9 cellular contexts compared by ENCODE assay signal in genomic region chr7:100965723-100966541, GRCh38. TPM values are rescaled to one million over a fixed set of nuclear protein-coding genes. Genes with fewer than 3 reads are reported as not detected.
DNase-seq lines count a peak whose midpoint lies in the region; ATAC-seq and TF ChIP-seq lines count a peak whose summit lies in the region.
"Had no signal": no experiment of that assay in that cellular context is flagged by ENCODE, and none has a peak within 500 bp of the region (broad histone marks: within the 10 kb centered on the region; RNA-seq: fewer than 3 reads in every experiment).

No MANE protein-coding gene starts in this region.

- no peak for ATAC-seq in thoracic aorta (ENCODE audit: insufficient number of reproducible peaks, low FRiP score, low read depth)

- peaks cover 56% of the 10 kb centered on the region for H3K27me3 Mint-ChIP-seq in neural progenitor cell (ENCODE audit: insufficient read depth, low read depth)

- peak overlapping the region; percentile 67 for H3K4me3 ChIP-seq in HUES48 (ENCODE audit: low read depth, low read length)
- no peak overlapping the region for H3K4me3 ChIP-seq in fibroblast of pulmonary artery (replicated peaks; ENCODE audit: low read depth, low read length)
- H3K4me3 ChIP-seq in neural progenitor cell: peak overlapping the region; percentile 62
- H3K4me3 ChIP-seq in thoracic aorta: peak overlapping the region; percentile 61

- peak overlapping the region; percentile 58 for H3K27ac Mint-ChIP-seq in neural progenitor cell

- no peaks in the 10 kb centered on the region for H3K36me3 Mint-ChIP-seq in neural progenitor cell

- H3K4me1 Mint-ChIP-seq in neural progenitor cell: peaks cover 25% of the 10 kb centered on the region

- H3K27me3 ChIP-seq in HUES48 (ENCODE audit: control insufficient read depth, insufficient read depth, low read length) (peaks cover 14% of the 10 kb centered on the region), neural progenitor cell (peaks cover 71% of the 10 kb centered on the region), thoracic aorta (replicated peaks; ENCODE audit: insufficient read depth) (peaks cover 22% of the 10 kb centered on the region)

- no peak overlapping the region for H3K9ac ChIP-seq in HUES48 (ENCODE audit: low read depth, low read length)
- no peak overlapping the region for H3K9ac ChIP-seq in neural progenitor cell

- CTCF ChIA-PET in GM10248 (lab: Yijun Ruan, JAX): interaction anchor here (0.6 to 1.1 kb wide), 11 partner anchors 8 to 115 kb away, joined by 3 to 10 read pairs (median 3); no protein-coding TSS in a partner anchor

- peaks cover 24% of the 10 kb centered on the region; the same call in 1 of the 2 replicates for H3K4me1 ChIP-seq in HUES48 (ENCODE audit: control insufficient read depth, insufficient read depth, low read length)
- H3K4me1 ChIP-seq in neural progenitor cell: peaks cover 8% of the 10 kb centered on the region
- peaks cover 13 to 15% of the 10 kb centered on the region in 2 donors for H3K4me1 ChIP-seq in thoracic aorta (ENCODE audit: control insufficient read depth in 1 of 2, low read depth in 2 of 2)

- no peaks in the 10 kb centered on the region for H3K9me3 Mint-ChIP-seq in neural progenitor cell

- H3K9me3 ChIP-seq in HUES48 (ENCODE audit: control insufficient read depth, insufficient read depth, low read length) (no peaks in the 10 kb centered on the region), neural progenitor cell (ENCODE audit: low read depth) (no peaks in the 10 kb centered on the region), thoracic aorta (no peaks in the 10 kb centered on the region)

- POLR2A ChIA-PET in GM10248 (lab: Yijun Ruan, JAX): no interaction called here

- H3K36me3 ChIP-seq in HUES48 (ENCODE audit: control insufficient read depth, insufficient read depth, low read length) (no peaks in the 10 kb centered on the region), neural progenitor cell (no peaks in the 10 kb centered on the region), thoracic aorta (no peaks in the 10 kb centered on the region)

- peak; percentile 97 for DNase-seq in GM10248 (ENCODE audit: extremely low spot score)
- peak; percentile 63 to 87 (median 78) for DNase-seq in activated CD8-positive, alpha-beta memory T cell treated with anti-CD3 and anti-CD28 coated beads for 48 hours (ENCODE audit: low read depth in 2 of 3, low spot score in 2 of 3)
- peak; percentile 52 for DNase-seq in fibroblast of pulmonary artery (ENCODE audit: low read depth)
- DNase-seq in neural progenitor cell (ENCODE audit: low spot score): peak; percentile 99
- DNase-seq in thoracic aorta (ENCODE audit: low spot score): no peak
- no peak for DNase-seq in NCI-H2029 treated with DMSO at 0.1 percent for 48 hours (lab: John Stamatoyannopoulos, UW)
- DNase-seq in NCI-H2107 treated with DMSO at 0.1 percent for 48 hours (lab: John Stamatoyannopoulos, UW; ENCODE audit: unreplicated experiment): no peak

- H2AFZ ChIP-seq in neural progenitor cell (replicated peaks): peak overlapping the region; percentile 98

- no peaks in the 10 kb centered on the region for H3K79me2 ChIP-seq in neural progenitor cell (ENCODE audit: low read depth)

- H3F3A ChIP-seq in neural progenitor cell (ENCODE audit: low read depth): peaks cover 17% of the 10 kb centered on the region

- peak; percentile 99 for TF ChIP-seq CTCF in GM10248 (IDR thresholded peaks at IDR 0.05; ENCODE audit: control extremely low read depth, extremely low read depth, low read depth, missing control alignments)
- TF ChIP-seq CTCF in fibroblast of pulmonary artery (IDR thresholded peaks at IDR 0.05; ENCODE audit: low read length, missing control alignments): peak; percentile 55
- peak; percentile 100 for TF ChIP-seq CTCF in neural progenitor cell (IDR thresholded peaks at IDR 0.05)
- peak; percentile 57 for TF ChIP-seq CTCF in thoracic aorta (IDR thresholded peaks at IDR 0.05)

- H3K4me3 Mint-ChIP-seq in neural progenitor cell: peak overlapping the region; percentile 87

- H3K27ac ChIP-seq in HUES48 (ENCODE audit: low read depth, low read length) (peak overlapping the region; percentile 30), neural progenitor cell (no peak overlapping the region), thoracic aorta (no peak overlapping the region)

- H3K4me2 ChIP-seq in neural progenitor cell: peak overlapping the region; percentile 89

- H4K20me1 ChIP-seq in neural progenitor cell (ENCODE audit: low read depth): peaks cover 8% of the 10 kb centered on the region

RNA-seq across cellular contexts. Expression of gene MUC12, which starts 3.4 kb away (rescaled TPM):
- 4.2 TPM in 1 of 2 replicates, not detected in the other for total RNA-seq in neural progenitor cell (ENCODE audit: low replicate concordance)
- not detected for total RNA-seq in thoracic aorta

RNA-seq across cellular contexts. Expression of gene MUC3A, which starts 16.6 kb away (rescaled TPM):
- total RNA-seq in neural progenitor cell (ENCODE audit: low replicate concordance) (0.15 and 0.80 TPM in 2 replicates), thoracic aorta (under 1 TPM in 1 of 2 donors, not detected in 1; 0.49 TPM)

RNA-seq across cellular contexts. Expression of gene MUC17, which starts 53.9 kb away (rescaled TPM):
- total RNA-seq in neural progenitor cell (ENCODE audit: low replicate concordance) (under 0.01 TPM in 1 of 2 replicates, not detected in the other), thoracic aorta (not detected)
- total RNA-seq: activated CD8-positive, alpha-beta memory T cell treated with anti-CD3 and anti-CD28 coated beads for 36 hours had no signal

Comparison
In these comparisons a context has a peak if more than half of its experiments do, and no peak if none do; other contexts are left out.
1. DNase-seq: peak in GM10248 (single experiment), activated CD8-positive, alpha-beta memory T cell treated with anti-CD3 and anti-CD28 coated beads for 48 hours (3 of 3), fibroblast of pulmonary artery (single experiment) and neural progenitor cell (single experiment); none in thoracic aorta (single experiment), NCI-H2029 treated with DMSO at 0.1 percent for 48 hours (single experiment) and NCI-H2107 treated with DMSO at 0.1 percent for 48 hours (single experiment).
2. Peak in every context shown above with its lines, with median percentiles within 50 percentile points of each other: CTCF ChIP-seq.